20 cellular contexts compared by ENCODE assay signal in the genomic region with DNA sequence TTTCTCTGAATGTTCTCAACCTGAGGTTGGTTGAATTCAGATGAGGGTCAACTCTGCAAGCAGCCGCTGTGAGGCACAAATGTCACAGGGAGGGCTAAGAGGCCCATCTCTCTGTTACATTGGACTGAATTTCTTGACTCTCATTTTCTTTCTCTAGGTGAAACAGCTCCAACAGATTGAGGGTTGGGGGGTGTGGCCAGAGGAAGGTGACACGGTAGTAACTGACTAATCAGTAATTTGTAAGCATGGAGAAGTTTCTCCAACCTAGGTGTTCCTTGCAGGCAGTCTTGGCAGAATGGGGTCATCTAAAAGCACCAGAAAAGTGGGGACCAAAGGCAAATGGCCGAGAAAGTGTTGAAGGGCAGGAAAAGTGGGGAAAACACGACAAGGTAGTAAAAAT. TPM values are rescaled to one million over a fixed set of nuclear protein-coding genes. Genes with fewer than 3 reads are reported as not detected.
DNase-seq lines count a peak whose midpoint lies in the region; ATAC-seq, FAIRE-seq and TF ChIP-seq lines count a peak whose summit lies in the region.
"Had no signal": no experiment of that assay in that cellular context is flagged by ENCODE, and none has a peak within 500 bp of the region (broad histone marks: within the 10 kb centered on the region; RNA-seq: fewer than 3 reads in every experiment).

No MANE protein-coding gene starts in this region.

- H3K9me3 ChIP-seq in H9 (ENCODE audit: control insufficient read depth, low read depth, low read length) (no peaks in the 10 kb centered on the region), keratinocyte (ENCODE audit: control insufficient read depth, low read depth, low read length) (no peaks in the 10 kb centered on the region)
- H3K9me3 ChIP-seq: left ventricle myocardium inferior, MG63, Peyer's patch, vagina had no signal

- H3K4ac ChIP-seq in H9 (ENCODE audit: low read depth, low read length): no peak overlapping the region

- no peak for FAIRE-seq in keratinocyte (lab: Jason Lieb, UNC)

- no peak overlapping the region for H4K5ac ChIP-seq in H9 (ENCODE audit: insufficient read length, low read depth, low read length)

- H3K27me3 Mint-ChIP-seq in CD14-positive monocyte (ENCODE audit: low read depth in 3 of 3) (peaks cover 9 to 14% (median 14%) of the 10 kb centered on the region in 3 donors), H9 (ENCODE audit: low read depth) (no peaks in the 10 kb centered on the region; the same call in 1 of the 2 replicates), WTC11 (ENCODE audit: low read depth) (no peaks in the 10 kb centered on the region), natural killer cell (ENCODE audit: low read depth in 2 of 2) (no peaks in the 10 kb centered on the region)
- H3K27me3 Mint-ChIP-seq: CD4-positive, CD25-positive, alpha-beta regulatory T cell had no signal

- H3K79me2 ChIP-seq in H9 (ENCODE audit: insufficient read depth, low read length): no peaks in the 10 kb centered on the region
- no peaks in the 10 kb centered on the region for H3K79me2 ChIP-seq in keratinocyte (ENCODE audit: control insufficient read depth, insufficient read depth, low read length)

- H3K4me2 ChIP-seq in H9 (ENCODE audit: insufficient read depth, insufficient read length, low read length) (no peak overlapping the region), keratinocyte (ENCODE audit: control insufficient read depth, extremely low read depth, insufficient read depth, low read depth, low read length) (no peak overlapping the region)

- H3K36me3 Mint-ChIP-seq in CD14-positive monocyte: peaks cover 40 to 43% of the 10 kb centered on the region in 2 donors
- peaks cover 19 to 38% (median 32%) of the 10 kb centered on the region in 3 experiments for H3K36me3 Mint-ChIP-seq in H9 (ENCODE audit: insufficient read depth in 1 of 3, low read depth in 3 of 3)
- H3K36me3 Mint-ChIP-seq in WTC11: peaks cover 28% of the 10 kb centered on the region
- peaks cover 12% of the 10 kb centered on the region for H3K36me3 Mint-ChIP-seq in natural killer cell

- no peak overlapping the region for H3K56ac ChIP-seq in H9 (ENCODE audit: insufficient read length, low read depth, low read length)

- POLR2A ChIA-PET in WTC11 (lab: Charles Lee): no interaction called here

- H2BK15ac ChIP-seq in H9 (ENCODE audit: low read depth, low read length): no peak overlapping the region

- no peak overlapping the region for H2BK12ac ChIP-seq in H9 (ENCODE audit: insufficient read length, low read depth, low read length)

- no peak overlapping the region for H3K18ac ChIP-seq in H9 (ENCODE audit: insufficient read length, low read depth, low read length)

- H3K4me3 ChIP-seq in keratinocyte (ENCODE audit: control insufficient read depth in 2 of 3, extremely low read depth in 1 of 3, insufficient read depth in 2 of 3, low read depth in 1 of 3, low read length in 3 of 3): no peak overlapping the region
- H3K4me3 ChIP-seq: coronary artery, left ventricle myocardium inferior, MG63, Peyer's patch, vagina had no signal

- no peak overlapping the region for H2BK120ac ChIP-seq in H9 (ENCODE audit: low read depth, low read length, poor library complexity, severe bottlenecking)

- no peak overlapping the region for H4K91ac ChIP-seq in H9 (ENCODE audit: insufficient read length, low read depth, low read length)

- no peak overlapping the region for H3K23ac ChIP-seq in H9 (ENCODE audit: insufficient read length, low read depth, low read length)

- no peak overlapping the region for H3T11ph ChIP-seq in H9 (ENCODE audit: low read length)

- WGBS in H9 (ENCODE audit: extremely low coverage, insufficient read length, low lambda C conversion rate): no CpG with 5 or more reads among the region's 4 CpGs

- H3K79me1 ChIP-seq in H9 (ENCODE audit: insufficient read depth, low read depth, low read length, poor library complexity, severe bottlenecking): no peaks in the 10 kb centered on the region

- H3K9ac ChIP-seq in H9 (ENCODE audit: extremely low read depth, insufficient read length, low read length) (no peak overlapping the region), keratinocyte (ENCODE audit: control insufficient read depth, extremely low read depth, insufficient read depth, low read length) (no peak overlapping the region)

- H3K4me1 ChIP-seq in H9 (ENCODE audit: insufficient read depth, low read length) (peaks cover 3% of the 10 kb centered on the region; the same call in 1 of the 2 replicates), keratinocyte (ENCODE audit: control insufficient read depth, extremely low read depth, insufficient read depth, low read length) (peaks cover 15% of the 10 kb centered on the region)
- H3K4me1 ChIP-seq: left ventricle myocardium inferior, vagina had no signal

- no peak overlapping the region for H3K14ac ChIP-seq in H9 (ENCODE audit: insufficient read depth, low read length)

- H4K8ac ChIP-seq in H9 (replicated peaks; ENCODE audit: insufficient read length, low read depth, low read length): no peak overlapping the region

- H3K9me3 Mint-ChIP-seq in CD14-positive monocyte (no peaks in the 10 kb centered on the region), H9 (0 out of 5 replicates have a peak, but pooled peaks cover 0 to 3% of the 10 kb centered on the region in 2 experiments), WTC11 (no peaks in the 10 kb centered on the region), natural killer cell (no peaks in the 10 kb centered on the region)
- H3K9me3 Mint-ChIP-seq: activated T-helper 2 cell treated with anti-CD3 and anti-CD28 coated beads, Interferon-gamma antibody, Interleukin-2, Interleukin-4, amounts not matched to agents 10 μg/mL and 5 μg/mL and 100 μg/mL, durations not matched to agents 14 hours and 24 hours and 36 hours; neural crest cell had no signal

- no peak for TF ChIP-seq CTCF in CD14-positive monocyte (IDR thresholded peaks at IDR 0.05)
- no peak for TF ChIP-seq CTCF in H9 (conservative IDR thresholded peaks at IDR 0.05)
- TF ChIP-seq CTCF in WTC11 (IDR thresholded peaks at IDR 0.05): no peak
- TF ChIP-seq CTCF in keratinocyte (optimal IDR thresholded peaks at IDR 0.05 in 1 of 3, IDR thresholded peaks at IDR 0.05 in 1 of 3, conservative IDR thresholded peaks at IDR 0.05 in 1 of 3; ENCODE audit: extremely low read depth in 1 of 3, insufficient read depth in 2 of 3, low read length in 3 of 3): no peak
- TF ChIP-seq CTCF in natural killer cell (IDR thresholded peaks at IDR 0.05): no peak

- H3K27ac Mint-ChIP-seq in CD14-positive monocyte: peak overlapping the region; percentile 85 to 95 (median 90)
- H3K27ac Mint-ChIP-seq in H9: peak overlapping the region in 2 of 3 experiments; percentile 40 to 82; a peak in 3 of 7 replicates
- H3K27ac Mint-ChIP-seq in WTC11: no peak overlapping the region
- no peak overlapping the region for H3K27ac Mint-ChIP-seq in natural killer cell
- H3K27ac Mint-ChIP-seq: activated T-helper 2 cell treated with anti-CD3 and anti-CD28 coated beads, Interferon-gamma antibody, Interleukin-2, Interleukin-4, amounts not matched to agents 10 μg/mL and 5 μg/mL and 100 μg/mL, durations not matched to agents 14 hours and 24 hours and 36 hours; CD4-positive, CD25-positive, alpha-beta regulatory T cell had no signal

- no peaks in the 10 kb centered on the region for H4K20me1 ChIP-seq in H9 (ENCODE audit: control insufficient read depth, insufficient read depth, insufficient read length)
- H4K20me1 ChIP-seq in keratinocyte (ENCODE audit: control insufficient read depth, extremely low read depth, insufficient read depth, low read length): peaks cover 3% of the 10 kb centered on the region

- DNase-seq in CD14-positive monocyte (ENCODE audit: low spot score) (no peak), H9 (no peak), WTC11 (ENCODE audit: low spot score) (no peak), keratinocyte (ENCODE audit: low read depth, low spot score) (no peak), natural killer cell (no peak)
- DNase-seq: activated CD4-positive, alpha-beta T cell treated with anti-CD3 and anti-CD28 coated beads, Interleukin-2, amount 50 U/mL, for 48 hours; CD4-positive, CD25-positive, alpha-beta regulatory T cell; left ventricle myocardium inferior; NCI-H1417 treated with DMSO at 0.1 percent for 48 hours; NCI-H2107; NCI-H510A treated with DMSO at 0.1 percent for 48 hours; Peyer's patch had no signal

- no peak overlapping the region for H2AK5ac ChIP-seq in H9 (ENCODE audit: insufficient read length, low read length)

- H3K23me2 ChIP-seq in H9 (ENCODE audit: insufficient read length, low read depth, low read length, poor library complexity, severe bottlenecking): no peaks in the 10 kb centered on the region

- no peak overlapping the region for H2BK5ac ChIP-seq in H9 (ENCODE audit: insufficient read length, low read length)

- peaks cover 3% of the 10 kb centered on the region for H3K9me1 ChIP-seq in keratinocyte (ENCODE audit: control insufficient read depth, extremely low read depth, insufficient read depth, low read length)

- peaks cover 19 to 23% of the 10 kb centered on the region in 2 experiments for H3K36me3 ChIP-seq in keratinocyte (ENCODE audit: control insufficient read depth in 2 of 2, extremely low read depth in 1 of 2, insufficient read depth in 2 of 2, low read length in 2 of 2)

- H3K4me3 Mint-ChIP-seq in CD14-positive monocyte: no peak overlapping the region
- H3K4me3 Mint-ChIP-seq in H9: no peak overlapping the region
- H3K4me3 Mint-ChIP-seq in WTC11: no peak overlapping the region
- no peak overlapping the region for H3K4me3 Mint-ChIP-seq in natural killer cell
- H3K4me3 Mint-ChIP-seq: CD4-positive, CD25-positive, alpha-beta regulatory T cell; neural crest cell had no signal

- H2BK20ac ChIP-seq in H9 (ENCODE audit: low read depth, low read length, poor library complexity, severe bottlenecking): no peak overlapping the region

- peaks cover 58% of the 10 kb centered on the region for H3K4me1 Mint-ChIP-seq in CD14-positive monocyte
- peaks cover 16 to 17% of the 10 kb centered on the region in 2 experiments for H3K4me1 Mint-ChIP-seq in H9
- H3K4me1 Mint-ChIP-seq in WTC11: peaks cover 25% of the 10 kb centered on the region
- no peaks in the 10 kb centered on the region for H3K4me1 Mint-ChIP-seq in natural killer cell
- H3K4me1 Mint-ChIP-seq: CD4-positive, CD25-positive, alpha-beta regulatory T cell; neural crest cell had no signal

- intact Hi-C loops in CD14-positive monocyte (cut with micrococcal nuclease) (loop anchor here (5.0 to 10.0 kb wide), 2 partner anchors 365 to 368 kb away; no protein-coding TSS in a partner anchor), natural killer cell (cut with micrococcal nuclease) (no loop called here)

- ATAC-seq in WTC11: no peak
- no peak for ATAC-seq in natural killer cell
- no peak for ATAC-seq in HG02884 (IDR thresholded peaks at IDR 0.05; ENCODE audit: unreplicated experiment)
- no peak for ATAC-seq in HG03439 (IDR thresholded peaks at IDR 0.05; ENCODE audit: unreplicated experiment)

- dilution Hi-C loops in keratinocyte (cut with MboI; ENCODE audit: extremely low pct_ligation_motif_present, low sequenced_read_pairs): no loop called here

- H3K27me3 ChIP-seq in H9 (ENCODE audit: insufficient read depth, low read length): no peaks in the 10 kb centered on the region
- no peaks in the 10 kb centered on the region for H3K27me3 ChIP-seq in keratinocyte (ENCODE audit: control insufficient read depth, extremely low read depth, insufficient read depth, low read length)
- H3K27me3 ChIP-seq: MG63, Peyer's patch, vagina had no signal

- H2AFZ ChIP-seq in H9 (ENCODE audit: low read length) (no peak overlapping the region), keratinocyte (ENCODE audit: control insufficient read depth, low read length) (no peak overlapping the region)

- CTCF ChIA-PET in WTC11 (lab: Charles Lee): no interaction called here

- H3K27ac ChIP-seq in H9 (ENCODE audit: insufficient read length, low read depth, low read length) (no peak overlapping the region), keratinocyte (ENCODE audit: control insufficient read depth, insufficient read depth, low read length) (peak overlapping the region; percentile 65)
- H3K27ac ChIP-seq: coronary artery, left ventricle myocardium inferior, Peyer's patch, vagina had no signal

RNA-seq across cellular contexts. Expression of a gene that starts 16.8 kb away (rescaled TPM):
- polyA plus RNA-seq in CD14-positive monocyte (100 to 1,000 TPM; 229 to 236 TPM), keratinocyte (357 to 558 TPM (median 541 TPM) in 3 replicates)
- total RNA-seq in H9 (2021) (530 and 532 TPM in 2 replicates), WTC11 (2021) (481 to 548 TPM (median 496 TPM) in 3 replicates), natural killer cell (10 to 100 TPM; 62.2 to 88.0 (median 73.5) TPM)
- 363 TPM for polyA plus RNA-seq in keratinocyte (2011; ENCODE audit: low read depth)
- 325 and 413 TPM in 2 replicates for polyA plus RNA-seq in keratinocyte (2011; cell fraction: cytosol; rRNA removed)
- polyA plus RNA-seq in keratinocyte (2011; cell fraction: nucleus; rRNA removed): 327 and 409 TPM in 2 replicates
- polyA plus RNA-seq in keratinocyte (2012; ENCODE audit: low replicate concordance): 286 and 495 TPM in 2 replicates
- polyA minus RNA-seq in keratinocyte: 246 to 674 TPM (median 408 TPM) in 3 replicates
- 278 TPM for polyA minus RNA-seq in keratinocyte (2011; cell fraction: cytosol; rRNA and poly(A)+ RNA removed)
- 141 and 235 TPM in 2 replicates for polyA minus RNA-seq in keratinocyte (2011; cell fraction: nucleus; rRNA and poly(A)+ RNA removed)

RNA-seq across cellular contexts. Expression of a gene that starts 17.2 kb away (rescaled TPM):
- 10 to 100 TPM in 1 of 2 donors, 1 to 10 TPM in 1; 7.7 to 11.1 TPM for polyA plus RNA-seq in CD14-positive monocyte
- 10.5 and 11.0 TPM in 2 replicates for total RNA-seq in H9 (2021)
- 10.3 to 15.7 TPM (median 11.8 TPM) in 3 replicates for total RNA-seq in WTC11 (2021)
- polyA plus RNA-seq in keratinocyte: 13.5 to 23.7 TPM (median 18.9 TPM) in 3 replicates
- 1.7 TPM for polyA plus RNA-seq in keratinocyte (2011; ENCODE audit: low read depth)
- 9.7 and 12.1 TPM in 2 replicates for polyA plus RNA-seq in keratinocyte (2011; cell fraction: cytosol; rRNA removed)
- 16.0 and 18.8 TPM in 2 replicates for polyA plus RNA-seq in keratinocyte (2011; cell fraction: nucleus; rRNA removed)
- 4.2 and 16.1 TPM in 2 replicates for polyA plus RNA-seq in keratinocyte (2012; ENCODE audit: low replicate concordance)
- 4.3 to 14.8 TPM (median 5.4 TPM) in 3 replicates for polyA minus RNA-seq in keratinocyte
- polyA minus RNA-seq in keratinocyte (2011; cell fraction: cytosol; rRNA and poly(A)+ RNA removed): 5.6 TPM
- 10.7 and 15.4 TPM in 2 replicates for polyA minus RNA-seq in keratinocyte (2011; cell fraction: nucleus; rRNA and poly(A)+ RNA removed)
- 10 to 100 TPM; 11.8 to 15.1 (median 13.0) TPM for total RNA-seq in natural killer cell

RNA-seq across cellular contexts. Expression of a gene that starts 40.9 kb away (rescaled TPM):
- polyA plus RNA-seq in CD14-positive monocyte: 1 to 10 TPM in 1 of 2 donors, not detected in 1; 5.4 TPM
- total RNA-seq in H9 (2021): 12.2 and 12.6 TPM in 2 replicates
- total RNA-seq in WTC11 (2021): 26.7 to 34.0 TPM (median 27.7 TPM) in 3 replicates
- polyA plus RNA-seq in keratinocyte: 5.2 to 12.6 TPM (median 9.1 TPM) in 3 replicates
- polyA plus RNA-seq in keratinocyte (2011; ENCODE audit: low read depth): 0.19 TPM
- polyA plus RNA-seq in keratinocyte (2011; cell fraction: cytosol; rRNA removed): 6.8 and 9.8 TPM in 2 replicates
- polyA plus RNA-seq in keratinocyte (2011; cell fraction: nucleus; rRNA removed): 3.9 and 4.5 TPM in 2 replicates
- 0.93 and 11.2 TPM in 2 replicates for polyA plus RNA-seq in keratinocyte (2012; ENCODE audit: low replicate concordance)
- polyA minus RNA-seq in keratinocyte: 3.7 to 10.8 TPM (median 6.7 TPM) in 3 replicates
- polyA minus RNA-seq in keratinocyte (2011; cell fraction: cytosol; rRNA and poly(A)+ RNA removed): 15.5 TPM
- polyA minus RNA-seq in keratinocyte (2011; cell fraction: nucleus; rRNA and poly(A)+ RNA removed): 2.8 and 3.8 TPM in 2 replicates
- total RNA-seq in natural killer cell: 1 to 10 TPM in 1 of 3 donors, under 1 TPM in 1, not detected in 1; 0.45 to 1.0 TPM
- total RNA-seq: SK-MEL-5 had no signal

Comparison
In these comparisons a context has a peak if more than half of its experiments do, and no peak if none do; other contexts are left out.
1. H3K27ac Mint-ChIP-seq: peak in CD14-positive monocyte (7 of 7) and H9 (2 of 3); none in WTC11 (single experiment) and natural killer cell (0 of 2).